Comparison of ENCODE assay signal across 9 cellular contexts in the genomic region with DNA sequence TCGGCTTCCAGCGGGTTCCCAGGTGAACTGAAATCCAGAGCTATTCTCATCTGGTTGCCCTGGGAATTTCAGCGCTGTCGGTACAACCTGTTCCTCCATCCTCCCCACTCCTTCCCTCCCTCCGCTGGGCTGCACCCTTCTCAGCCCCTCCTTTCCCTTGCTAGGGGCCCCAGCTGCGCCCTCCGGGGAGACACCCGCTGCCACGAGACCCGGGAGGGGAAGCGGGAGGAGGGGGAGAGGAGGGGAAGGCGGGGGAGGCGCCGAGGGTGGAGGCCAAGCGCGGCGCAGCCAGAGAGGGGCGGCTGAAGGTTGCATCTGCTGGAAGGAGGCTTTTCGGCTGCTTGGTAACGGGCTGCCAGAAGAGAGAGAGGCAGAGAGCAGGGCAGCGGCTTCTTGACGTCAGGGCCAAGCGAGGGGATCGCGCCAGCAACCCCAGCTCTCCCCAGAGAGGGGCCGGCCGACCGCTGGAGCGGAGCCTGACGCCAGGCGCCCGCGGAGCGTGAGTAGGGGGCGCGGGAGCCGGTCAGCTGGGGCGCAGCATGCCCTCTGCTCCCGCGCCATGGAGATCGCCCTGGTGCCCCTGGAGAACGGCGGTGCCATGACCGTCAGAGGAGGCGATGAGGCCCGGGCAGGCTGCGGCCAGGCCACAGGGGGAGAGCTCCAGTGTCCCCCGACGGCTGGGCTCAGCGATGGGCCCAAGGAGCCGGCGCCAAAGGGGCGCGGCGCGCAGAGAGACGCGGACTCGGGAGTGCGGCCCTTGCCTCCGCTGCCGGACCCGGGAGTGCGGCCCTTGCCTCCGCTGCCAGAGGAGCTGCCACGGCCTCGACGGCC. TPM values are rescaled to one million over a fixed set of nuclear protein-coding genes. Genes with fewer than 3 reads are reported as not detected.
A peak's percentile ranks its signal among the peaks of the same experiment; 100 is the strongest.
DNase-seq lines count a peak whose midpoint lies in the region; ATAC-seq and TF ChIP-seq lines count a peak whose summit lies in the region.
"Had no signal": no experiment of that assay in that cellular context is flagged by ENCODE, and none has a peak within 500 bp of the region (broad histone marks: within the 10 kb centered on the region; RNA-seq: fewer than 3 reads in every experiment).

TSS of gene KCNA5 (plus strand) at position 291 of the 831 bp plus-strand sequence. CDS start at position 560, 269 bp downstream.

- no peak for TF ChIP-seq CTCF in stomach (IDR thresholded peaks at IDR 0.05)

- TF ChIP-seq EP300 in stomach (IDR thresholded peaks at IDR 0.05) = no peak

- WGBS in stomach, 5 donors = 0 to 5% (median 5%) methylated on average over 22 to 67 of the region's 68 CpGs

- H3K27ac ChIP-seq in caudate nucleus (ENCODE audit: low read depth, low read length) (peak within 1 kb of the TSS; percentile 36), stomach (peak within 1 kb of the TSS in 3 of 5 donors; percentile 15 to 80 (median 32))
- H3K27ac ChIP-seq: right lobe of liver had no signal

- peaks cover 0 to 30% (median 8%) of the 10 kb centered on the region in 4 donors for H3K4me1 ChIP-seq in stomach
- H3K4me1 ChIP-seq: right lobe of liver had no signal

- H3K9me3 ChIP-seq in stomach = no peaks in the 10 kb centered on the region
- H3K9me3 ChIP-seq: right lobe of liver had no signal

- peak; percentile 83 for DNase-seq in NCI-H1105 (lab: John Stamatoyannopoulos, UW)
- DNase-seq in caudate nucleus (lab: John Stamatoyannopoulos, UW) = peak in 43 of 61 donors; percentile 10 to 79 (median 48)
- peak; percentile 60 for DNase-seq in iPS-NIHi7 (ENCODE audit: extremely low spot score)
- DNase-seq in stomach = no peak
- no peak for DNase-seq in activated CD8-positive, alpha-beta memory T cell treated with anti-CD3 and anti-CD28 coated beads for 24 hours
- DNase-seq in GF-D8 (lab: John Stamatoyannopoulos, UW) = no peak
- DNase-seq: KBM-7, right lobe of liver had no signal

- peak within 1 kb of the TSS; percentile 34 to 42 (median 36) for H3K4me3 ChIP-seq in stomach
- H3K4me3 ChIP-seq: right lobe of liver had no signal

- no peak for TF ChIP-seq POLR2A in stomach (IDR thresholded peaks at IDR 0.05)

- no peaks in the 10 kb centered on the region for H3K36me3 ChIP-seq in stomach
- H3K36me3 ChIP-seq: right lobe of liver had no signal

- peaks cover 0 to 76% (median 28%) of the 10 kb centered on the region in 3 donors for H3K27me3 ChIP-seq in stomach
- H3K27me3 ChIP-seq: right lobe of liver had no signal

- ATAC-seq in GM18511 (IDR thresholded peaks at IDR 0.05; ENCODE audit: unreplicated experiment) = no peak

- intact Hi-C loops in stomach (cut with DNase I; ENCODE audit: low total_unique reads) = no loop called here

RNA-seq across cellular contexts. Expression of gene KCNA5, which starts in this region (rescaled TPM):
- total RNA-seq in stomach = 1 to 10 TPM in 3 of 5 donors, under 1 TPM in 1, not detected in 1; 0.58 to 6.5 (median 4.0) TPM
- 1 to 10 TPM in 1 of 3 donors, not detected in 2; 3.5 TPM for polyA plus RNA-seq in stomach

Comparison
In these comparisons a context has a peak if more than half of its experiments do, and no peak if none do; other contexts are left out.
1. DNase-seq: peak in NCI-H1105 (single experiment), caudate nucleus (43 of 61) and iPS-NIHi7 (single experiment); none in stomach (single experiment), activated CD8-positive, alpha-beta memory T cell treated with anti-CD3 and anti-CD28 coated beads for 24 hours (single experiment) and GF-D8 (single experiment).